8 cellular contexts compared by ENCODE assay signal in the genomic region with DNA sequence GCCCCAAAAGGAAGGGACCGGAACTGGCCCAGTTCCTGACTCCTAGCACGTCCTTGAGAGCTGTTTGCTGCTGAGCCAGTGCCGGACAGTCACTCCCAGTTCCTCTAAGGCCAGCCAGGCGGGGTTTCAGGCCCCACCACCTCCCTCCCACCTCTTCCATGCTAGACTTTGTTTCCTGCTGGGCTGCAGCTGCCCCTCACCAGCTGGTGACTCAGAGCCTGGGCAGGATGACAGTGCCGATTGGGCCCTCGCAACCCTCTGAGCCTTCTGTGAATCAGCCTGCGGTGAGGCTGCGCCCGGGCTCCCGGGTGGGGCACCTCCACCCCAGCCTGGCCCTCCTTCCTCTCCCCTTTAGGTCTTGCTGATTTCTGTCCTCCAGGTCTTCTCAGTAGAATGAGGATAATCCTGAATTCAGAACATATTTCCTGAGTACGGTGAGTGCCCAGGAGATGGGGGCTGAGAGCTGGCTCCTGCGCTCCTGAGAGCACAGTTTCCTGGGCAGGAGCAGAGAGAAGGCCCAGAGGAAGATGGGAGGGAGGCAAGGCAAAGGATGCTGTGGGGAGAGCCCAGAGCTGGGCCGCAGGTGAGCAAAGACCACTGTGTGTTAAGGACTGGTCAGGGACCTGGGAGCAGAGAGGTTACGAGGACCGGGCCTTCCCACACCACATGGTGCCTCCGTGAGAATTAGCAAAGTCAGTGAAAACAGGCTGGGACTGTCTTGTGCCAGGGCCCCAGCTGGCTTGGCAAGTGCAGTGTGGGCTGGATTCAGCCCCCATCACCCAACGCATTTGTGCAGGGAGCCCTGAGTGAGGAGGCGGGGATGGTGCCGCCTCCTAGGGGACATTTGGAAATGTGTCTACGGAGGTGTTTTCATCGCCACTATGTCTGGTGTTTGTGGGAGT. TPM values are rescaled to one million over a fixed set of nuclear protein-coding genes. Genes with fewer than 3 reads are reported as not detected.
A peak's percentile ranks its signal among the peaks of the same experiment; 100 is the strongest.
DNase-seq lines count a peak whose midpoint lies in the region; ATAC-seq, FAIRE-seq and TF ChIP-seq lines count a peak whose summit lies in the region.

No MANE protein-coding gene starts in this region.

- H3K36me3 ChIP-seq in GM23248 (ENCODE audit: low read depth) = no peaks in the 10 kb centered on the region

- no peaks in the 10 kb centered on the region for H3K27me3 ChIP-seq in GM23248 (replicated peaks; ENCODE audit: insufficient read depth)

- peak; percentile 83 for ATAC-seq in left lobe of liver
- ATAC-seq in GM18520 (IDR thresholded peaks at IDR 0.05; ENCODE audit: unreplicated experiment) = no peak

- H3K27ac ChIP-seq in GM23248 = peak overlapping the region; percentile 98

- peak; percentile 99 for DNase-seq in GM23248
- DNase-seq in NCI-H226 = peak; percentile 98
- peak; percentile 78 for DNase-seq in activated CD4-positive, alpha-beta T cell treated with anti-CD3 and anti-CD28 coated beads, Interleukin-2, amount 10 ng/mL, durations not matched to agents 7 days and 5 days
- DNase-seq in choroid plexus epithelial cell (ENCODE audit: low read depth) = peak; percentile 90
- peak; percentile 56 for DNase-seq in left lobe of liver (ENCODE audit: low spot score)
- DNase-seq in stimulated activated CD4-positive, alpha-beta T cell treated with anti-CD3 and anti-CD28 coated beads, Interleukin-1b, Interleukin-23, amount 100 ng/mL, for 1 hour (ENCODE audit: low read depth in 2 of 2) = peak; percentile 22 to 26
- no peak for DNase-seq in GM12892 (ENCODE audit: insufficient read length)

- H3K36me3 Mint-ChIP-seq in activated CD4-positive, alpha-beta T cell treated with anti-CD3 and anti-CD28 coated beads, Interleukin-2, amount 10 ng/mL, durations not matched to agents 7 days and 5 days (ENCODE audit: low read depth) = no peaks in the 10 kb centered on the region

- H3F3A ChIP-seq in GM23248 (ENCODE audit: insufficient read depth) = peaks cover 58% of the 10 kb centered on the region

- POLR2A ChIA-PET in activated CD4-positive, alpha-beta T cell treated with anti-CD3 and anti-CD28 coated beads, Interleukin-2, amount 10 ng/mL, durations not matched to agents 7 days and 5 days (lab: Charles Lee) = interaction anchor here (0.6 to 0.8 kb wide), 2 partner anchors 10 to 168 kb away, joined by 3 read pairs; no protein-coding TSS in a partner anchor

- peaks cover 42% of the 10 kb centered on the region for H3K4me1 Mint-ChIP-seq in activated CD4-positive, alpha-beta T cell treated with anti-CD3 and anti-CD28 coated beads, Interleukin-2, amount 10 ng/mL, durations not matched to agents 7 days and 5 days

- H3K4me3 Mint-ChIP-seq in activated CD4-positive, alpha-beta T cell treated with anti-CD3 and anti-CD28 coated beads, Interleukin-2, amount 10 ng/mL, durations not matched to agents 7 days and 5 days = peak overlapping the region; percentile 66

- CTCF ChIA-PET in activated CD4-positive, alpha-beta T cell treated with anti-CD3 and anti-CD28 coated beads, Interleukin-2, amount 10 ng/mL, durations not matched to agents 7 days and 5 days (lab: Charles Lee) = interaction anchor here (0.6 to 2.2 kb wide), 6 partner anchors 9 to 661 kb away, joined by 3 to 7 read pairs (median 4); partner anchors contain the start of gene TOR2A

- no peaks in the 10 kb centered on the region for H4K20me1 ChIP-seq in GM23248 (ENCODE audit: insufficient read depth)

- H3K4me3 ChIP-seq in GM23248 (peak overlapping the region; percentile 74), choroid plexus epithelial cell (ENCODE audit: low read depth, low read length) (peak overlapping the region; percentile 32)

- peaks cover 41% of the 10 kb centered on the region for H3K4me1 ChIP-seq in GM23248 (ENCODE audit: insufficient read depth)

- H3K9me2 ChIP-seq in GM23248 (ENCODE audit: insufficient read depth) = no peaks in the 10 kb centered on the region

- H3K4me2 ChIP-seq in GM23248 (ENCODE audit: unreplicated experiment) = peak overlapping the region; percentile 92

- H3K27ac Mint-ChIP-seq in activated CD4-positive, alpha-beta T cell treated with anti-CD3 and anti-CD28 coated beads, Interleukin-2, amount 10 ng/mL, durations not matched to agents 7 days and 5 days = peak overlapping the region; percentile 92

- FAIRE-seq in GM12892 (lab: Jason Lieb, UNC) = no peak

- peaks cover 62% of the 10 kb centered on the region for H3K79me2 ChIP-seq in GM23248 (ENCODE audit: insufficient read depth)

- TF ChIP-seq POLR2A in GM12892 (IDR thresholded peaks at IDR 0.05; ENCODE audit: low read depth, low read length) = no peak

- H3K9ac ChIP-seq in GM23248 = peak overlapping the region; percentile 90

- in situ Hi-C loops in GM23248 (cut with MboI) = no loop called here

- 0 out of 2 replicates have a peak overlapping the region, but pooled peaks have one; percentile 17 for H2AFZ ChIP-seq in GM23248

- H3K9me3 ChIP-seq in GM23248 (ENCODE audit: low read depth) = no peaks in the 10 kb centered on the region

- peaks cover 2% of the 10 kb centered on the region for H3K27me3 Mint-ChIP-seq in activated CD4-positive, alpha-beta T cell treated with anti-CD3 and anti-CD28 coated beads, Interleukin-2, amount 10 ng/mL, durations not matched to agents 7 days and 5 days

- no peaks in the 10 kb centered on the region for H3K9me3 Mint-ChIP-seq in activated CD4-positive, alpha-beta T cell treated with anti-CD3 and anti-CD28 coated beads, Interleukin-2, amount 10 ng/mL, durations not matched to agents 7 days and 5 days

- WGBS in GM23248 (ENCODE audit: low coverage in 1 of 2, low lambda C conversion rate in 2 of 2, missing lambda C conversion rate in 2 of 2), 2 experiments = 12 to 14% methylated on average over 20 to 21 of the region's 21 CpGs

- peak; percentile 45 for TF ChIP-seq CTCF in choroid plexus epithelial cell (conservative IDR thresholded peaks at IDR 0.05; ENCODE audit: low read depth, low read length)

RNA-seq across cellular contexts. Expression of gene STXBP1, which starts 32.9 kb away (rescaled TPM):
- 28.5 and 61.8 TPM in 2 replicates for total RNA-seq in GM23248 (2014; rRNA removed; shearing (Covaris generic))
- polyA plus RNA-seq in GM23248 (2016; fragmentation: Nextera tagmentation; extraction: Ambion mirVana) = 42.3 and 43.7 TPM in 2 replicates
- total RNA-seq in activated CD4-positive, alpha-beta T cell treated with anti-CD3 and anti-CD28 coated beads, Interleukin-2, amount 10 ng/mL, durations not matched to agents 7 days and 5 days = 10 to 100 TPM; 12.1 to 17.7 TPM
- total RNA-seq in left lobe of liver = 3.8 TPM
- 1.8 TPM for polyA plus RNA-seq in GM12892 (2012; ENCODE audit: missing spikeins)
